9 cellular contexts compared by ENCODE assay signal in the genomic region with DNA sequence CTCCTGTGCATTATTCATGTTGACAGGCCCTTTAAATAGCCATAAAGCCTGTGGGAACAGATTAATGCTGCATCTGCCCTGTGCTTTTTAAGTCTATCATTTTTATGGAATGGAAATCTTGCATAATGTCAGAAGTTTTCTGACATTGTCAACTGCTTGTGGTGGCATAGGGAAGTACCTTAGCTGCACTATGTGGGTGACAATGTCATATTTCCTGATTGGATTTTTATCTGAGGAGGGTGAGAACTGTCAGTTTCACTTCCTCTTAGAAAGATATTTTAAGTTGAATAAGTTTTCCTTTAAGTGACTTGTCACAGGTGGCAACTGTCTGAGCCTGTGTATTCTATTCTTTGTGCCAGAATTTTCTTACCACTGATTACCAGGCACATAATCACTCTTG.
DNase-seq lines count a peak whose midpoint lies in the region; ATAC-seq and TF ChIP-seq lines count a peak whose summit lies in the region.
"Had no signal": no experiment of that assay in that cellular context is flagged by ENCODE, and none has a peak within 500 bp of the region (broad histone marks: within the 10 kb centered on the region; RNA-seq: fewer than 3 reads in every experiment).

No MANE protein-coding gene starts in this region.

- H3K4me1 Mint-ChIP-seq in activated T-helper 2 cell treated with anti-CD3 and anti-CD28 coated beads, Interferon-gamma antibody, Interleukin-2, Interleukin-4, amounts not matched to agents 10 μg/mL and 5 μg/mL and 100 μg/mL, durations not matched to agents 14 hours and 24 hours and 36 hours (ENCODE audit: low read depth), result peaks cover 13% of the 10 kb centered on the region

- no peaks in the 10 kb centered on the region for H3K9me3 Mint-ChIP-seq in activated T-helper 2 cell treated with anti-CD3 and anti-CD28 coated beads, Interferon-gamma antibody, Interleukin-2, Interleukin-4, amounts not matched to agents 10 μg/mL and 5 μg/mL and 100 μg/mL, durations not matched to agents 14 hours and 24 hours and 36 hours

- no peak overlapping the region for H3K27ac Mint-ChIP-seq in activated T-helper 2 cell treated with anti-CD3 and anti-CD28 coated beads, Interferon-gamma antibody, Interleukin-2, Interleukin-4, amounts not matched to agents 10 μg/mL and 5 μg/mL and 100 μg/mL, durations not matched to agents 14 hours and 24 hours and 36 hours

- H3K4me1 ChIP-seq in vagina (no peaks in the 10 kb centered on the region), ascending aorta (no peaks in the 10 kb centered on the region)

- intact Hi-C loops in vagina (cut with DNase I), result no loop called here
- intact Hi-C loops in ascending aorta (cut with DNase I), result no loop called here
- intact Hi-C loops in activated T-helper 2 cell treated with anti-CD3 and anti-CD28 coated beads, Interferon-gamma antibody, Interleukin-2, Interleukin-4, amounts not matched to agents 10 μg/mL and 5 μg/mL and 100 μg/mL, durations not matched to agents 14 hours and 24 hours and 36 hours (cut with micrococcal nuclease), result loop anchor here (1.0 to 10.0 kb wide), 5 partner anchors 54 to 325 kb away; no protein-coding TSS in a partner anchor

- no peak for TF ChIP-seq CTCF in vagina (IDR thresholded peaks at IDR 0.05)
- TF ChIP-seq CTCF in ascending aorta (IDR thresholded peaks at IDR 0.05), result no peak

- H3K4me3 ChIP-seq in vagina (no peak overlapping the region), ascending aorta (no peak overlapping the region)

- TF ChIP-seq POLR2A in vagina (IDR thresholded peaks at IDR 0.05), result no peak

- H3K4me3 Mint-ChIP-seq in activated T-helper 2 cell treated with anti-CD3 and anti-CD28 coated beads, Interferon-gamma antibody, Interleukin-2, Interleukin-4, amounts not matched to agents 10 μg/mL and 5 μg/mL and 100 μg/mL, durations not matched to agents 14 hours and 24 hours and 36 hours (ENCODE audit: low read depth), result no peak overlapping the region

- H3K9me3 ChIP-seq in vagina (no peaks in the 10 kb centered on the region), ascending aorta (no peaks in the 10 kb centered on the region)

- H3K36me3 ChIP-seq in vagina (no peaks in the 10 kb centered on the region), ascending aorta (no peaks in the 10 kb centered on the region)

- ATAC-seq in HG02852 (IDR thresholded peaks at IDR 0.05; ENCODE audit: unreplicated experiment), result peak; percentile 98

- H3K27me3 ChIP-seq in vagina (no peaks in the 10 kb centered on the region), ascending aorta (no peaks in the 10 kb centered on the region)

- no peaks in the 10 kb centered on the region for H3K36me3 Mint-ChIP-seq in activated T-helper 2 cell treated with anti-CD3 and anti-CD28 coated beads, Interferon-gamma antibody, Interleukin-2, Interleukin-4, amounts not matched to agents 10 μg/mL and 5 μg/mL and 100 μg/mL, durations not matched to agents 14 hours and 24 hours and 36 hours (ENCODE audit: low read depth)

- H3K27me3 Mint-ChIP-seq in activated T-helper 2 cell treated with anti-CD3 and anti-CD28 coated beads, Interferon-gamma antibody, Interleukin-2, Interleukin-4, amounts not matched to agents 10 μg/mL and 5 μg/mL and 100 μg/mL, durations not matched to agents 14 hours and 24 hours and 36 hours (ENCODE audit: low read depth), result peaks cover 18% of the 10 kb centered on the region

- peak; percentile 6 for DNase-seq in DMS 273 (lab: John Stamatoyannopoulos, UW; ENCODE audit: unreplicated experiment)
- no peak for DNase-seq in DMS 273 treated with DMSO at 0.1 percent for 48 hours (lab: John Stamatoyannopoulos, UW)
- DNase-seq in NCI-H69 (lab: John Stamatoyannopoulos, UW), result peak; percentile 35
- peak; percentile 61 for DNase-seq in putamen (ENCODE audit: low spot score)
- no peak for DNase-seq in vagina (ENCODE audit: extremely low spot score in 2 of 2)
- DNase-seq in ascending aorta (ENCODE audit: low spot score in 2 of 2), result no peak
- DNase-seq in activated T-helper 2 cell treated with anti-CD3 and anti-CD28 coated beads, Interferon-gamma antibody, Interleukin-2, Interleukin-4, amounts not matched to agents 10 μg/mL and 5 μg/mL and 100 μg/mL, durations not matched to agents 14 hours and 24 hours and 36 hours (ENCODE audit: low spot score), result no peak

- H3K27ac ChIP-seq in vagina, result no peak overlapping the region
- no peak overlapping the region for H3K27ac ChIP-seq in ascending aorta
- H3K27ac ChIP-seq: 22Rv1 had no signal

Comparison
In these comparisons a context has a peak if more than half of its experiments do, and no peak if none do; other contexts are left out.
1. DNase-seq: peak in DMS 273 (single experiment), NCI-H69 (single experiment) and putamen (single experiment); none in DMS 273 treated with DMSO at 0.1 percent for 48 hours (single experiment), vagina (0 of 2), ascending aorta (0 of 2) and activated T-helper 2 cell treated with anti-CD3 and anti-CD28 coated beads, Interferon-gamma antibody, Interleukin-2, Interleukin-4, amounts not matched to agents 10 μg/mL and 5 μg/mL and 100 μg/mL, durations not matched to agents 14 hours and 24 hours and 36 hours (single experiment).